Comparison of ENCODE assay signal across 11 cellular contexts in genomic region chr19:43820861-43821215, GRCh38. TPM values are rescaled to one million over a fixed set of nuclear protein-coding genes. Genes with fewer than 3 reads are reported as not detected.
DNase-seq lines count a peak whose midpoint lies in the region; ATAC-seq, FAIRE-seq and TF ChIP-seq lines count a peak whose summit lies in the region.
"Had no signal": no experiment of that assay in that cellular context is flagged by ENCODE, and none has a peak within 500 bp of the region (broad histone marks: within the 10 kb centered on the region; RNA-seq: fewer than 3 reads in every experiment).

No MANE protein-coding gene starts in this region.

- ATAC-seq in HG03432 (IDR thresholded peaks at IDR 0.05; ENCODE audit: unreplicated experiment), result no peak
- ATAC-seq in GM21526 (IDR thresholded peaks at IDR 0.05; ENCODE audit: low FRiP score, unreplicated experiment), result no peak

- dilution Hi-C loops in keratinocyte (cut with MboI; ENCODE audit: extremely low pct_ligation_motif_present, low sequenced_read_pairs), result no loop called here

- H3K79me2 ChIP-seq in keratinocyte (ENCODE audit: control insufficient read depth, insufficient read depth, low read length), result no peaks in the 10 kb centered on the region

- H3K9me3 Mint-ChIP-seq in activated CD4-positive, alpha-beta T cell treated with anti-CD3 and anti-CD28 coated beads, Interleukin-2, amount 10 ng/mL, durations not matched to agents 24 days and 14 days, result peaks cover 35% of the 10 kb centered on the region

- H3K4me3 ChIP-seq in ascending aorta, result peak overlapping the region; percentile 32 to 60
- H3K4me3 ChIP-seq in keratinocyte (ENCODE audit: control insufficient read depth in 2 of 3, extremely low read depth in 1 of 3, insufficient read depth in 2 of 3, low read depth in 1 of 3, low read length in 3 of 3), result peak overlapping the region in 2 of 3 experiments; percentile 48 to 51
- peak overlapping the region; percentile 41 for H3K4me3 ChIP-seq in suprapubic skin

- peak overlapping the region; percentile 91 for H2AFZ ChIP-seq in keratinocyte (ENCODE audit: control insufficient read depth, low read length)

- DNase-seq in activated CD4-positive, alpha-beta T cell treated with anti-CD3 and anti-CD28 coated beads, Interleukin-2, amount 10 ng/mL, durations not matched to agents 24 days and 14 days, result peak; percentile 15
- no peak for DNase-seq in activated CD4-positive, alpha-beta T cell treated with anti-CD3 and anti-CD28 coated beads for 4 hours
- DNase-seq in ascending aorta (ENCODE audit: low spot score in 2 of 2) (no peak), keratinocyte (ENCODE audit: low read depth, low spot score) (no peak), suprapubic skin (ENCODE audit: low spot score in 2 of 2) (no peak), NCI-H1436 treated with DMSO at 0.1 percent for 48 hours (lab: John Stamatoyannopoulos, UW) (no peak)
- DNase-seq: NCI-H446 treated with DMSO at 0.1 percent for 48 hours had no signal

- no peaks in the 10 kb centered on the region for H4K20me1 ChIP-seq in keratinocyte (ENCODE audit: control insufficient read depth, extremely low read depth, insufficient read depth, low read length)

- H3K27me3 ChIP-seq in ascending aorta (no peaks in the 10 kb centered on the region), keratinocyte (ENCODE audit: control insufficient read depth, extremely low read depth, insufficient read depth, low read length) (no peaks in the 10 kb centered on the region), suprapubic skin (peaks cover 9% of the 10 kb centered on the region)

- no peak for TF ChIP-seq POLR2A in suprapubic skin (IDR thresholded peaks at IDR 0.05)

- H3K4me3 Mint-ChIP-seq in activated CD4-positive, alpha-beta T cell treated with anti-CD3 and anti-CD28 coated beads, Interleukin-2, amount 10 ng/mL, durations not matched to agents 24 days and 14 days, result peak overlapping the region; percentile 82

- no peak overlapping the region for H3K9ac ChIP-seq in keratinocyte (ENCODE audit: control insufficient read depth, extremely low read depth, insufficient read depth, low read length)

- no peaks in the 10 kb centered on the region for H3K36me3 ChIP-seq in ascending aorta
- no peaks in the 10 kb centered on the region for H3K36me3 ChIP-seq in keratinocyte (ENCODE audit: control insufficient read depth in 2 of 2, extremely low read depth in 1 of 2, insufficient read depth in 2 of 2, low read length in 2 of 2)
- no peaks in the 10 kb centered on the region for H3K36me3 ChIP-seq in suprapubic skin

- H3K4me2 ChIP-seq in keratinocyte (ENCODE audit: control insufficient read depth, extremely low read depth, insufficient read depth, low read depth, low read length), result peak overlapping the region; percentile 73

- H3K9me3 ChIP-seq in ascending aorta, result no peaks in the 10 kb centered on the region
- no peaks in the 10 kb centered on the region for H3K9me3 ChIP-seq in keratinocyte (ENCODE audit: control insufficient read depth, low read depth, low read length)
- no peaks in the 10 kb centered on the region for H3K9me3 ChIP-seq in suprapubic skin

- H3K36me3 Mint-ChIP-seq in activated CD4-positive, alpha-beta T cell treated with anti-CD3 and anti-CD28 coated beads, Interleukin-2, amount 10 ng/mL, durations not matched to agents 24 days and 14 days (ENCODE audit: low read depth), result peaks cover 6% of the 10 kb centered on the region

- TF ChIP-seq CTCF in ascending aorta (IDR thresholded peaks at IDR 0.05) (no peak), keratinocyte (optimal IDR thresholded peaks at IDR 0.05 in 1 of 3, IDR thresholded peaks at IDR 0.05 in 1 of 3, conservative IDR thresholded peaks at IDR 0.05 in 1 of 3; ENCODE audit: extremely low read depth in 1 of 3, insufficient read depth in 2 of 3, low read length in 3 of 3) (no peak), suprapubic skin (IDR thresholded peaks at IDR 0.05) (no peak)

- H3K4me1 Mint-ChIP-seq in activated CD4-positive, alpha-beta T cell treated with anti-CD3 and anti-CD28 coated beads, Interleukin-2, amount 10 ng/mL, durations not matched to agents 24 days and 14 days, result peaks cover 10% of the 10 kb centered on the region

- H3K27me3 Mint-ChIP-seq in activated CD4-positive, alpha-beta T cell treated with anti-CD3 and anti-CD28 coated beads, Interleukin-2, amount 10 ng/mL, durations not matched to agents 24 days and 14 days, result peaks cover 31% of the 10 kb centered on the region

- H3K4me1 ChIP-seq in ascending aorta, result no peaks in the 10 kb centered on the region
- H3K4me1 ChIP-seq in keratinocyte (ENCODE audit: control insufficient read depth, extremely low read depth, insufficient read depth, low read length), result peaks cover 18% of the 10 kb centered on the region
- peaks cover 23% of the 10 kb centered on the region for H3K4me1 ChIP-seq in suprapubic skin

- TF ChIP-seq EP300 in suprapubic skin (IDR thresholded peaks at IDR 0.05), result no peak

- no peaks in the 10 kb centered on the region for H3K9me1 ChIP-seq in keratinocyte (ENCODE audit: control insufficient read depth, extremely low read depth, insufficient read depth, low read length)

- intact Hi-C loops in activated CD4-positive, alpha-beta T cell treated with anti-CD3 and anti-CD28 coated beads, Interleukin-2, amount 10 ng/mL, durations not matched to agents 24 days and 14 days (cut with micrococcal nuclease), result loop anchor here (10.0 kb wide), 1 partner anchor 114 kb away; the partner anchor contains the start of gene ZNF45
- intact Hi-C loops in ascending aorta (cut with DNase I), result loop anchor here (10.0 kb wide), 1 partner anchor 294 kb away; the partner anchor contains the start of gene ZNF225

- FAIRE-seq in keratinocyte (lab: Jason Lieb, UNC), result no peak
- FAIRE-seq: A204.1 had no signal

- WGBS in suprapubic skin, result 25% methylated on average over 6 of the region's 6 CpGs

- no peak overlapping the region for H3K27ac Mint-ChIP-seq in activated CD4-positive, alpha-beta T cell treated with anti-CD3 and anti-CD28 coated beads, Interleukin-2, amount 10 ng/mL, durations not matched to agents 24 days and 14 days

- H3K27ac ChIP-seq in ascending aorta (no peak overlapping the region), keratinocyte (ENCODE audit: control insufficient read depth, insufficient read depth, low read length) (no peak overlapping the region), suprapubic skin (no peak overlapping the region)
- H3K27ac ChIP-seq: VCaP had no signal

RNA-seq across cellular contexts. Expression of gene ZNF283, which starts 6.3 kb away (rescaled TPM):
- total RNA-seq in activated CD4-positive, alpha-beta T cell treated with anti-CD3 and anti-CD28 coated beads, Interleukin-2, amount 10 ng/mL, durations not matched to agents 24 days and 14 days, result 4.0 and 5.7 TPM in 2 replicates
- not detected for total RNA-seq in ascending aorta
- 3.5 to 7.7 TPM (median 5.7 TPM) in 3 replicates for polyA plus RNA-seq in keratinocyte
- polyA plus RNA-seq in keratinocyte (2011; ENCODE audit: low read depth), result 3.8 TPM
- 2.1 and 2.9 TPM in 2 replicates for polyA plus RNA-seq in keratinocyte (2011; cell fraction: cytosol; rRNA removed)
- 10.7 and 11.8 TPM in 2 replicates for polyA plus RNA-seq in keratinocyte (2011; cell fraction: nucleus; rRNA removed)
- polyA plus RNA-seq in keratinocyte (2012; ENCODE audit: low replicate concordance), result 4.4 and 5.2 TPM in 2 replicates
- 7.8 to 15.1 TPM (median 11.2 TPM) in 3 replicates for polyA minus RNA-seq in keratinocyte
- polyA minus RNA-seq in keratinocyte (2011; cell fraction: cytosol; rRNA and poly(A)+ RNA removed), result 5.4 TPM
- polyA minus RNA-seq in keratinocyte (2011; cell fraction: nucleus; rRNA and poly(A)+ RNA removed), result 12.8 and 21.1 TPM in 2 replicates
- total RNA-seq in suprapubic skin, result 10 to 100 TPM in 2 of 4 donors, 1 to 10 TPM in 2; 4.7 to 26.4 (median 10.0) TPM

RNA-seq across cellular contexts. Expression of gene LYPD5, which starts 18.6 kb away (rescaled TPM):
- 0.26 and 0.42 TPM in 2 replicates for total RNA-seq in activated CD4-positive, alpha-beta T cell treated with anti-CD3 and anti-CD28 coated beads, Interleukin-2, amount 10 ng/mL, durations not matched to agents 24 days and 14 days
- total RNA-seq in ascending aorta (not detected), suprapubic skin (100 to 1,000 TPM in 1 of 4 donors, 10 to 100 TPM in 3; 48.5 to 114 (median 98.5) TPM)
- polyA plus RNA-seq in keratinocyte, result 4.0 to 8.8 TPM (median 4.2 TPM) in 3 replicates
- polyA plus RNA-seq in keratinocyte (2011; ENCODE audit: low read depth), result 46.7 TPM
- polyA plus RNA-seq in keratinocyte (2011; cell fraction: cytosol; rRNA removed), result 6.1 and 7.7 TPM in 2 replicates
- polyA plus RNA-seq in keratinocyte (2011; cell fraction: nucleus; rRNA removed), result 5.4 and 7.3 TPM in 2 replicates
- polyA plus RNA-seq in keratinocyte (2012; ENCODE audit: low replicate concordance), result 7.9 and 75.5 TPM in 2 replicates
- 8.5 to 29.6 TPM (median 9.0 TPM) in 3 replicates for polyA minus RNA-seq in keratinocyte
- polyA minus RNA-seq in keratinocyte (2011; cell fraction: cytosol; rRNA and poly(A)+ RNA removed), result 17.5 TPM
- 7.5 and 15.8 TPM in 2 replicates for polyA minus RNA-seq in keratinocyte (2011; cell fraction: nucleus; rRNA and poly(A)+ RNA removed)

RNA-seq across cellular contexts. Expression of gene KCNN4, which starts 40.1 kb away (rescaled TPM):
- 165 and 172 TPM in 2 replicates for total RNA-seq in activated CD4-positive, alpha-beta T cell treated with anti-CD3 and anti-CD28 coated beads, Interleukin-2, amount 10 ng/mL, durations not matched to agents 24 days and 14 days
- total RNA-seq in ascending aorta, result 2.3 TPM
- polyA plus RNA-seq in keratinocyte, result 9.8 to 15.5 TPM (median 10.5 TPM) in 3 replicates
- polyA plus RNA-seq in keratinocyte (2011; ENCODE audit: low read depth), result 2.8 TPM
- polyA plus RNA-seq in keratinocyte (2011; cell fraction: cytosol; rRNA removed), result 3.3 and 4.6 TPM in 2 replicates
- 20.7 and 21.0 TPM in 2 replicates for polyA plus RNA-seq in keratinocyte (2011; cell fraction: nucleus; rRNA removed)
- 5.6 and 14.8 TPM in 2 replicates for polyA plus RNA-seq in keratinocyte (2012; ENCODE audit: low replicate concordance)
- 7.9 to 28.6 TPM (median 10.3 TPM) in 3 replicates for polyA minus RNA-seq in keratinocyte
- polyA minus RNA-seq in keratinocyte (2011; cell fraction: cytosol; rRNA and poly(A)+ RNA removed), result 11.3 TPM
- polyA minus RNA-seq in keratinocyte (2011; cell fraction: nucleus; rRNA and poly(A)+ RNA removed), result 11.3 and 11.5 TPM in 2 replicates
- 10 to 100 TPM; 26.4 to 77.9 (median 48.2) TPM for total RNA-seq in suprapubic skin

Comparison
In these comparisons a context has a peak if more than half of its experiments do, and no peak if none do; other contexts are left out.
1. RNA of gene LYPD5, which starts 18.6 kb away (total RNA-seq): 48.5 to 114 TPM in suprapubic skin; 0.26 to 0.42 TPM in activated CD4-positive, alpha-beta T cell treated with anti-CD3 and anti-CD28 coated beads, Interleukin-2, amount 10 ng/mL, durations not matched to agents 24 days and 14 days and not detected in ascending aorta (single experiment); every median in the first group is over 10 times any median in the second.
2. Peak in every context shown above with its lines, with median percentiles within 50 percentile points of each other: H3K4me3 ChIP-seq.